Comparison of ENCODE assay signal across 17 cellular contexts in the genomic region with DNA sequence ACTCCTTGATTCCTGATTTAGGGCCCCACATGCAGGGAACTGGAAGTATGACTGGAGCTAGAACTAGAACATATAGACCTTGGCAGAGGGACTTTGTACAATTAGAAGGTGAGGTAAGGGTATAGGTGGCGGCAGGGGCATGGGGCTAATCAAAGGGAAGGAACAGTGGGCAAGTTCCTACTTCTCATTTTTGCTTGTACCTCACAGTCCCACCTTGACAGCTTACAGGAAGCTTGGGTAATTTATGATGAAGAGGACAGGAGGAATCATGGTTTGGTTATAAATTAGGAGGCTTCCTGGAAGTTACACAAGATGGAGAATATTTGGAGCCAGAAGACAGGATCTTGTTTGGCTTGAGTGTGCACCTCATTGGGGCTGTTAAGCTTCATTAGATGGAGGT. TPM values are rescaled to one million over a fixed set of nuclear protein-coding genes. Genes with fewer than 3 reads are reported as not detected.
DNase-seq lines count a peak whose midpoint lies in the region; ATAC-seq, FAIRE-seq and TF ChIP-seq lines count a peak whose summit lies in the region.
"Had no signal": no experiment of that assay in that cellular context is flagged by ENCODE, and none has a peak within 500 bp of the region (broad histone marks: within the 10 kb centered on the region; RNA-seq: fewer than 3 reads in every experiment).

No MANE protein-coding gene starts in this region.

- no peak for TF ChIP-seq CTCF in activated B cell treated with CpG ODN at 0.5 μM for 24 hours (IDR thresholded peaks at IDR 0.05)
- TF ChIP-seq CTCF in kidney (IDR thresholded peaks at IDR 0.05; ENCODE audit: borderline replicate concordance, extremely low read depth, insufficient read depth): no peak
- no peak for TF ChIP-seq CTCF in stomach (IDR thresholded peaks at IDR 0.05)
- TF ChIP-seq CTCF in thyroid gland (IDR thresholded peaks at IDR 0.05): no peak
- TF ChIP-seq CTCF in WERI-Rb-1 (IDR thresholded peaks at IDR 0.05; ENCODE audit: low read depth, low read length): no peak

- 77 to 91% (median 86%) methylated on average over 1 of the region's 1 CpG for WGBS in stomach, 5 donors
- WGBS in thyroid gland, 2 donors: 95 to 96% methylated on average over 1 of the region's 1 CpG

- no peaks in the 10 kb centered on the region for H3K36me3 ChIP-seq in kidney (ENCODE audit: control insufficient read depth in 1 of 2, insufficient read depth in 2 of 2, low read length in 2 of 2)
- peaks cover 0 to 4% (median 0%) of the 10 kb centered on the region in 4 donors for H3K36me3 ChIP-seq in stomach
- H3K36me3 ChIP-seq in thyroid gland: no peaks in the 10 kb centered on the region
- H3K36me3 ChIP-seq in WERI-Rb-1: peaks cover 24% of the 10 kb centered on the region

- H3K9me3 ChIP-seq in kidney (ENCODE audit: control insufficient read depth in 1 of 2, low read length in 2 of 2): peaks cover 0 to 5% of the 10 kb centered on the region in 2 donors
- peaks cover 0 to 5% (median 0%) of the 10 kb centered on the region in 4 donors for H3K9me3 ChIP-seq in stomach
- H3K9me3 ChIP-seq in thyroid gland: no peaks in the 10 kb centered on the region
- peaks cover 18% of the 10 kb centered on the region for H3K9me3 ChIP-seq in WERI-Rb-1 (ENCODE audit: severe bottlenecking)

- no peak overlapping the region for H3K9ac ChIP-seq in kidney (ENCODE audit: low read length in 2 of 2)
- H3K9ac ChIP-seq: GM23248 had no signal

- POLR2A ChIA-PET in activated B cell treated with CpG ODN at 0.5 μM for 24 hours (lab: Charles Lee): interaction anchor here (0.6 to 1.0 kb wide), 2 partner anchors 9 to 22 kb away, joined by 3 read pairs; no protein-coding TSS in a partner anchor

- no peak overlapping the region for H3K4me3 ChIP-seq in kidney (ENCODE audit: low read length in 2 of 2)
- no peak overlapping the region for H3K4me3 ChIP-seq in stomach
- H3K4me3 ChIP-seq in thyroid gland (replicated peaks in 1 of 3): no peak overlapping the region
- no peak overlapping the region for H3K4me3 ChIP-seq in WERI-Rb-1 (ENCODE audit: low read depth, low read length)
- H3K4me3 ChIP-seq: GM23248 had no signal

- H3K4me3 Mint-ChIP-seq in activated CD8-positive, alpha-beta memory T cell treated with anti-CD3 and anti-CD28 coated beads, Interleukin-2, amount 10 ng/mL, durations not matched to agents 7 days and 5 days: no peak overlapping the region
- H3K4me3 Mint-ChIP-seq in activated B cell treated with CpG ODN at 0.5 μM for 24 hours: peak overlapping the region; percentile 49

- DNase-seq in activated CD8-positive, alpha-beta memory T cell treated with anti-CD3 and anti-CD28 coated beads, Interleukin-2, amount 10 ng/mL, durations not matched to agents 7 days and 5 days: no peak
- no peak for DNase-seq in activated CD8-positive, alpha-beta memory T cell treated with anti-CD3 and anti-CD28 coated beads, Interleukin-2, amount 50 U/mL, for 4 hours
- DNase-seq in activated B cell treated with CpG ODN at 0.5 μM for 24 hours: no peak
- DNase-seq in kidney: no peak
- no peak for DNase-seq in stomach
- DNase-seq in head of caudate nucleus: no peak
- no peak for DNase-seq in thyroid gland
- no peak for DNase-seq in WERI-Rb-1
- DNase-seq: activated CD4-positive, alpha-beta T cell treated with anti-CD3 and anti-CD28 coated beads, Interleukin-2, amount 50 U/mL, for 1 hour; central memory CD4-positive, alpha-beta T cell; GM23248; NCI-H1436; retina; stimulated activated CD4-positive, alpha-beta T cell treated with anti-CD3 and anti-CD28 coated beads, Interleukin-4, amount 100 ng/mL, for 4 hours; stimulated activated naive CD4-positive, alpha-beta T cell had no signal

- FAIRE-seq in kidney (lab: Jason Lieb, UNC): no peak
- FAIRE-seq: endometrium, keratinocyte had no signal

- H3K36me3 Mint-ChIP-seq in activated CD8-positive, alpha-beta memory T cell treated with anti-CD3 and anti-CD28 coated beads, Interleukin-2, amount 10 ng/mL, durations not matched to agents 7 days and 5 days: peaks cover 55% of the 10 kb centered on the region
- H3K36me3 Mint-ChIP-seq in activated B cell treated with CpG ODN at 0.5 μM for 24 hours (ENCODE audit: low read depth): peaks cover 51% of the 10 kb centered on the region

- peaks cover 27 to 53% of the 10 kb centered on the region in 2 donors for H3K4me1 ChIP-seq in kidney (ENCODE audit: control insufficient read depth in 1 of 2, insufficient read depth in 1 of 2, low read depth in 1 of 2, low read length in 2 of 2)
- peaks cover 53 to 99% (median 70%) of the 10 kb centered on the region in 4 donors for H3K4me1 ChIP-seq in stomach
- peaks cover 44 to 52% of the 10 kb centered on the region in 2 donors for H3K4me1 ChIP-seq in thyroid gland

- TF ChIP-seq POLR2A in stomach (IDR thresholded peaks at IDR 0.05) (no peak), thyroid gland (IDR thresholded peaks at IDR 0.05) (no peak)

- H3K27me3 ChIP-seq in stomach (no peaks in the 10 kb centered on the region), thyroid gland (no peaks in the 10 kb centered on the region), WERI-Rb-1 (ENCODE audit: insufficient read depth, low read depth, severe bottlenecking) (no peaks in the 10 kb centered on the region)

- CTCF ChIA-PET in activated CD8-positive, alpha-beta memory T cell treated with anti-CD3 and anti-CD28 coated beads, Interleukin-2, amount 10 ng/mL, durations not matched to agents 7 days and 5 days (lab: Charles Lee): interaction anchor here (0.7 to 1.9 kb wide), 3 partner anchors 8 to 40 kb away, joined by 3 to 5 read pairs (median 5); no protein-coding TSS in a partner anchor
- CTCF ChIA-PET in activated B cell treated with CpG ODN at 0.5 μM for 24 hours (lab: Charles Lee): interaction anchor here (1.4 kb wide), 1 partner anchor 20 kb away, joined by 4 read pairs; no protein-coding TSS in a partner anchor

- peaks cover 65% of the 10 kb centered on the region for H3K4me1 Mint-ChIP-seq in activated CD8-positive, alpha-beta memory T cell treated with anti-CD3 and anti-CD28 coated beads, Interleukin-2, amount 10 ng/mL, durations not matched to agents 7 days and 5 days
- H3K4me1 Mint-ChIP-seq in activated B cell treated with CpG ODN at 0.5 μM for 24 hours: peaks cover 92% of the 10 kb centered on the region

- ATAC-seq in activated CD8-positive, alpha-beta memory T cell treated with anti-CD3 and anti-CD28 coated beads, Interleukin-2, amount 10 ng/mL, durations not matched to agents 7 days and 5 days: no peak
- no peak for ATAC-seq in activated B cell treated with CpG ODN at 0.5 μM for 24 hours (ENCODE audit: low read depth)

- H3K27ac ChIP-seq in kidney (ENCODE audit: low read depth in 2 of 2, low read length in 2 of 2): peak overlapping the region; percentile 10 to 40
- peak overlapping the region; percentile 43 to 86 (median 74) for H3K27ac ChIP-seq in stomach
- H3K27ac ChIP-seq in thyroid gland: peak overlapping the region in 1 of 3 donors; percentile 24
- H3K27ac ChIP-seq in WERI-Rb-1: no peak overlapping the region
- H3K27ac ChIP-seq: GM23248 had no signal

- intact Hi-C loops in activated B cell treated with CpG ODN at 0.5 μM for 24 hours (cut with micrococcal nuclease) (no loop called here), kidney (cut with DNase I) (no loop called here), stomach (cut with DNase I; ENCODE audit: low total_unique reads) (no loop called here), head of caudate nucleus (cut with DNase I) (no loop called here), thyroid gland (cut with DNase I) (no loop called here)

- no peak for TF ChIP-seq EP300 in stomach (IDR thresholded peaks at IDR 0.05)

- peak overlapping the region; percentile 44 for H3K27ac Mint-ChIP-seq in activated CD8-positive, alpha-beta memory T cell treated with anti-CD3 and anti-CD28 coated beads, Interleukin-2, amount 10 ng/mL, durations not matched to agents 7 days and 5 days
- H3K27ac Mint-ChIP-seq in activated B cell treated with CpG ODN at 0.5 μM for 24 hours: peak overlapping the region; percentile 74

- peaks cover 13% of the 10 kb centered on the region for H3K9me3 Mint-ChIP-seq in activated CD8-positive, alpha-beta memory T cell treated with anti-CD3 and anti-CD28 coated beads, Interleukin-2, amount 10 ng/mL, durations not matched to agents 7 days and 5 days (ENCODE audit: low read depth)
- peaks cover 19% of the 10 kb centered on the region for H3K9me3 Mint-ChIP-seq in activated B cell treated with CpG ODN at 0.5 μM for 24 hours

- no peaks in the 10 kb centered on the region for H3K27me3 Mint-ChIP-seq in activated CD8-positive, alpha-beta memory T cell treated with anti-CD3 and anti-CD28 coated beads, Interleukin-2, amount 10 ng/mL, durations not matched to agents 7 days and 5 days
- H3K27me3 Mint-ChIP-seq in activated B cell treated with CpG ODN at 0.5 μM for 24 hours: no peaks in the 10 kb centered on the region

RNA-seq across cellular contexts. Expression of a gene that starts 33.4 kb away (rescaled TPM):
- total RNA-seq in activated CD8-positive, alpha-beta memory T cell treated with anti-CD3 and anti-CD28 coated beads, Interleukin-2, amount 10 ng/mL, durations not matched to agents 7 days and 5 days: 10 to 100 TPM; 62.9 to 66.4 TPM
- total RNA-seq in activated B cell treated with CpG ODN at 0.5 μM for 24 hours: 63.5 and 67.1 TPM in 2 replicates
- total RNA-seq in kidney: 84.2 TPM
- polyA plus RNA-seq in kidney (ENCODE audit: insufficient read depth, low read depth, low replicate concordance): 14.3 TPM
- total RNA-seq in stomach: 10 to 100 TPM; 23.7 to 39.0 (median 31.9) TPM
- 10 to 100 TPM in 1 of 3 donors, 1 to 10 TPM in 2; 4.9 to 10.3 (median 7.0) TPM for polyA plus RNA-seq in stomach
- total RNA-seq in thyroid gland: 10 to 100 TPM; 37.5 to 70.4 (median 44.5) TPM
